8 cellular contexts compared by ENCODE assay signal in genomic region chr22:19477321-19478085, GRCh38.
A peak's percentile ranks its signal among the peaks of the same experiment; 100 is the strongest.
DNase-seq lines count a peak whose midpoint lies in the region; ATAC-seq and TF ChIP-seq lines count a peak whose summit lies in the region.

No MANE protein-coding gene starts in this region.

- H3K4me3 ChIP-seq in effector memory CD4-positive, alpha-beta T cell (ENCODE audit: insufficient read depth, low read depth, low read length, poor library complexity, severe bottlenecking): peak overlapping the region; percentile 81
- peak overlapping the region; percentile 76 to 85 for H3K4me3 ChIP-seq in neutrophil (ENCODE audit: low read depth in 1 of 2, low read length in 1 of 2)

- H3K27me3 ChIP-seq in effector memory CD4-positive, alpha-beta T cell (replicated peaks; ENCODE audit: control insufficient read depth, insufficient read depth, low read length, poor library complexity, severe bottlenecking): no peaks in the 10 kb centered on the region
- H3K27me3 ChIP-seq in neutrophil: no peaks in the 10 kb centered on the region

- H3K27ac ChIP-seq in effector memory CD4-positive, alpha-beta T cell (ENCODE audit: insufficient read depth, low read length, poor library complexity, severe bottlenecking): peak overlapping the region; percentile 96
- H3K27ac ChIP-seq in neutrophil: peak overlapping the region; percentile 99

- ATAC-seq in GM21423 (IDR thresholded peaks at IDR 0.05; ENCODE audit: unreplicated experiment): no peak
- no peak for ATAC-seq in GM19328 (IDR thresholded peaks at IDR 0.05; ENCODE audit: unreplicated experiment)

- DNase-seq in GM10266 (ENCODE audit: extremely low spot score) (no peak), NCI-H446 treated with DMSO at 0.1 percent for 48 hours (lab: John Stamatoyannopoulos, UW) (peak; percentile 20), inferior parietal cortex (ENCODE audit: extremely low spot score) (no peak), ecto neural progenitor cell (ENCODE audit: low spot score) (no peak)
- no peak for DNase-seq in effector memory CD4-positive, alpha-beta T cell

- peaks cover 9% of the 10 kb centered on the region for H3K4me1 ChIP-seq in effector memory CD4-positive, alpha-beta T cell (ENCODE audit: control insufficient read depth, insufficient read depth, low read length, poor library complexity, severe bottlenecking)
- peaks cover 25 to 27% of the 10 kb centered on the region in 2 experiments for H3K4me1 ChIP-seq in neutrophil (ENCODE audit: control insufficient read depth in 1 of 2, insufficient read depth in 1 of 2, low read depth in 1 of 2, low read length in 1 of 2)

- H3K36me3 ChIP-seq in effector memory CD4-positive, alpha-beta T cell (ENCODE audit: control insufficient read depth, insufficient read depth, low read length): peaks cover 27% of the 10 kb centered on the region
- H3K36me3 ChIP-seq in neutrophil: peaks cover 38% of the 10 kb centered on the region

- H3K9me3 ChIP-seq in effector memory CD4-positive, alpha-beta T cell (ENCODE audit: control insufficient read depth, low read length): no peaks in the 10 kb centered on the region
- no peaks in the 10 kb centered on the region for H3K9me3 ChIP-seq in neutrophil

- peak; percentile 54 for TF ChIP-seq CTCF in GM10266 (IDR thresholded peaks at IDR 0.05; ENCODE audit: control insufficient read depth, insufficient read depth, low read depth, missing control alignments)
- no peak for TF ChIP-seq CTCF in neutrophil (IDR thresholded peaks at IDR 0.05)
